Comparison of ENCODE assay signal across 38 cellular contexts in the genomic region with DNA sequence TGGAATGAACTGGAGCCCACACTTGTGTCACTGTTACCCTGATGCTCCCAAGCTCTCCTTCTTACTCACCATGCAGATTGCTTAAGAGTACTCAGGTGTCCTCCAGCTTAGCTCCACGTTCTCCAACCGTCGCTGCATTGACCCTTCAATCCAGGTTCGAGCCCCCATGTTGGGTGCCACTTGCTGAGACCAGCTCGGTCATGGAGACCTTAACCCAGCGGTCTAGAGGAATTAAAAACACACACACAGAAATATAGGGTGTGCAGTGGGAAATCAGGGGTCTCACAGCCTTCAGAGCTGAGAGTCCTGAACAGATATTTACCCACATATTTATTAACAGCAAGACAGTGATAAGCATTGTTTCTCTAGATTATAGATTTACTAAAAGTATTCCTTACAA.
"Had no signal": no experiment of that assay in that cellular context is flagged by ENCODE, and none has a peak within 500 bp of the region (broad histone marks: within the 10 kb centered on the region; RNA-seq: fewer than 3 reads in every experiment).

No MANE protein-coding gene starts in this region.

- H3K27ac Mint-ChIP-seq: activated B cell treated with CpG ODN at 0.5 μM for 24 hours; activated CD4-positive, alpha-beta memory T cell treated with anti-CD3 and anti-CD28 coated beads for 36 hours; activated CD4-positive, alpha-beta T cell treated with anti-CD3 and anti-CD28 coated beads, Interleukin-2, amount 10 ng/mL, durations not matched to agents 24 days and 14 days; activated CD8-positive, alpha-beta T cell treated with anti-CD3 and anti-CD28 coated beads for 36 hours; activated naive CD4-positive, alpha-beta T cell treated with anti-CD3 and anti-CD28 coated beads for 36 hours; activated naive CD8-positive, alpha-beta T cell treated with anti-CD3 and anti-CD28 coated beads for 36 hours; activated T-cell treated with anti-CD3 and anti-CD28 coated beads, Interleukin-2, amount 50 U/mL, for 72 hours; activated T-helper 1 cell treated with anti-CD3 and anti-CD28 coated beads, Interleukin-12 subunit alpha, Interleukin-12 subunit beta, Interleukin-2, Interleukin-4 antibody, amounts not matched to agents 30 ng/mL and 10 ng/mL and 1 ng/mL, durations not matched to agents 14 hours and 24 hours and 36 hours; activated T-helper 17 cell treated with anti-CD3 and anti-CD28 coated beads, Interleukin-2, amount 50 U/mL, for 72 hours; T-helper 1 cell treated with Interleukin-12 subunit alpha and Interleukin-12 subunit beta and Interleukin-4 antibody, amounts not matched to agents 30 μg/mL and 1 μg/mL, for 36 hours; T-helper 2 cell treated with Interferon-gamma antibody and Interleukin-4, amounts not matched to agents 5 μg/mL and 100 μg/mL, for 36 hours had no signal

- H3K36me3 Mint-ChIP-seq: activated CD4-positive, alpha-beta memory T cell treated with anti-CD3 and anti-CD28 coated beads for 36 hours; activated naive CD8-positive, alpha-beta T cell treated with anti-CD3 and anti-CD28 coated beads for 36 hours had no signal

- H3K4me3 ChIP-seq: adrenal gland, body of pancreas, breast epithelium, cardiac muscle cell had no signal

- H3K27me3 Mint-ChIP-seq: activated B cell treated with CpG ODN at 0.5 μM for 24 hours; activated CD4-positive, alpha-beta memory T cell treated with anti-CD3 and anti-CD28 coated beads for 36 hours; activated CD8-positive, alpha-beta T cell treated with anti-CD3 and anti-CD28 coated beads for 36 hours; central memory CD8-positive, alpha-beta T cell had no signal

- H3K9me3 ChIP-seq: body of pancreas had no signal

- DNase-seq: activated B cell treated with CpG ODN at 0.5 μM for 24 hours; activated CD4-positive, alpha-beta memory T cell treated with anti-CD3 and anti-CD28 coated beads for 36 hours; activated CD4-positive, alpha-beta T cell treated with anti-CD3 and anti-CD28 coated beads for 4 hours; activated CD4-positive, alpha-beta T cell treated with anti-CD3 and anti-CD28 coated beads, Interleukin-2, amount 10 ng/mL, durations not matched to agents 24 days and 14 days; activated CD4-positive, alpha-beta T cell treated with anti-CD3 and anti-CD28 coated beads, Interleukin-2, amount 50 U/mL, for 1 hour; activated CD4-positive, alpha-beta T cell treated with anti-CD3 and anti-CD28 coated beads, Interleukin-2, amount 50 U/mL, for 4 hours; activated CD4-positive, CD25-positive, alpha-beta regulatory T cell treated with anti-CD3 and anti-CD28 coated beads, Interleukin-2, amount 50 U/mL, for 72 hours; activated CD8-positive, alpha-beta memory T cell treated with anti-CD3 and anti-CD28 coated beads, Interleukin-2, amount 50 U/mL, for 4 hours; activated CD8-positive, alpha-beta T cell treated with anti-CD3 and anti-CD28 coated beads for 36 hours; activated effector memory CD4-positive, alpha-beta T cell treated with anti-CD3 and anti-CD28 coated beads, Interleukin-2, amount 50 U/mL, for 16 hours; activated gamma-delta T cell treated with Interleukin-2 at 50 U/mL for 16 hours; activated naive CD4-positive, alpha-beta T cell; activated naive CD4-positive, alpha-beta T cell treated with anti-CD3 and anti-CD28 coated beads for 36 hours; activated naive CD4-positive, alpha-beta T cell treated with anti-CD3 and anti-CD28 coated beads, Interleukin-2, amount 50 U/mL, for 16 hours; activated naive CD8-positive, alpha-beta T cell treated with anti-CD3 and anti-CD28 coated beads for 36 hours; activated T-cell treated with anti-CD3 and anti-CD28 coated beads for 4 hours; activated T-cell treated with anti-CD3 and anti-CD28 coated beads, Interleukin-2, amount 50 U/mL, for 1 hour; activated T-cell treated with anti-CD3 and anti-CD28 coated beads, Interleukin-2, amount 50 U/mL, for 4 hours; activated T-cell treated with anti-CD3 and anti-CD28 coated beads, Interleukin-2, amount 50 U/mL, for 72 hours; adrenal gland; amniotic stem cell; aorta; body of pancreas; brain microvascular endothelial cell; caudate nucleus; SW 1271; T-helper 1 cell; T-helper 2 cell; T-helper 9 cell had no signal

- H3K36me3 ChIP-seq: adrenal gland, brain microvascular endothelial cell, breast epithelium, cardiac muscle cell had no signal

- ATAC-seq: activated CD8-positive, alpha-beta T cell treated with anti-CD3 and anti-CD28 coated beads for 36 hours; activated naive CD4-positive, alpha-beta T cell treated with anti-CD3 and anti-CD28 coated beads, Interleukin-2, amount 50 U/mL, for 72 hours; activated T-cell treated with anti-CD3 and anti-CD28 coated beads, Interleukin-2, amount 50 U/mL, for 4 hours; activated T-cell treated with anti-CD3 and anti-CD28 coated beads, Interleukin-2, amount 50 U/mL, for 72 hours; activated T-helper 17 cell treated with anti-CD3 and anti-CD28 coated beads, Interleukin-2, amount 50 U/mL, for 72 hours; body of pancreas had no signal

- H3K27me3 ChIP-seq: adrenal gland, body of pancreas, brain microvascular endothelial cell, breast epithelium, cardiac muscle cell had no signal

- H3K4me3 Mint-ChIP-seq: activated B cell treated with CpG ODN at 0.5 μM for 24 hours; activated CD4-positive, alpha-beta memory T cell treated with anti-CD3 and anti-CD28 coated beads for 36 hours; activated CD4-positive, alpha-beta T cell treated with anti-CD3 and anti-CD28 coated beads, Interleukin-2, amount 10 ng/mL, durations not matched to agents 24 days and 14 days; activated CD8-positive, alpha-beta T cell treated with anti-CD3 and anti-CD28 coated beads for 36 hours; activated naive CD4-positive, alpha-beta T cell treated with anti-CD3 and anti-CD28 coated beads for 36 hours; activated naive CD8-positive, alpha-beta T cell treated with anti-CD3 and anti-CD28 coated beads for 36 hours; activated T-cell treated with anti-CD3 and anti-CD28 coated beads, Interleukin-2, amount 50 U/mL, for 4 hours; activated T-cell treated with anti-CD3 and anti-CD28 coated beads, Interleukin-2, amount 50 U/mL, for 72 hours; activated T-helper 1 cell treated with anti-CD3 and anti-CD28 coated beads, Interleukin-12 subunit alpha, Interleukin-12 subunit beta, Interleukin-2, Interleukin-4 antibody, amounts not matched to agents 30 ng/mL and 10 ng/mL and 1 ng/mL, durations not matched to agents 14 hours and 24 hours and 36 hours; activated T-helper 17 cell treated with anti-CD3 and anti-CD28 coated beads, Interleukin-2, amount 50 U/mL, for 72 hours; central memory CD8-positive, alpha-beta T cell; T-helper 1 cell treated with Interleukin-12 subunit alpha and Interleukin-12 subunit beta and Interleukin-4 antibody, amounts not matched to agents 30 μg/mL and 1 μg/mL, for 36 hours; T-helper 2 cell treated with Interferon-gamma antibody and Interleukin-4, amounts not matched to agents 5 μg/mL and 100 μg/mL, for 36 hours had no signal

- H3K4me1 ChIP-seq: adrenal gland, body of pancreas, breast epithelium had no signal

- H3K4me1 Mint-ChIP-seq: activated B cell treated with CpG ODN at 0.5 μM for 24 hours; activated CD4-positive, alpha-beta T cell treated with anti-CD3 and anti-CD28 coated beads, Interleukin-2, amount 10 ng/mL, durations not matched to agents 24 days and 14 days; activated naive CD8-positive, alpha-beta T cell treated with anti-CD3 and anti-CD28 coated beads for 36 hours; activated T-helper 17 cell treated with anti-CD3 and anti-CD28 coated beads, Interleukin-2, amount 50 U/mL, for 72 hours; central memory CD8-positive, alpha-beta T cell had no signal

- H3K27ac ChIP-seq: adrenal gland, brain microvascular endothelial cell, breast epithelium, cardiac muscle cell, VCaP had no signal
